ENCODE assay signal across 14 cellular contexts in the genomic region with DNA sequence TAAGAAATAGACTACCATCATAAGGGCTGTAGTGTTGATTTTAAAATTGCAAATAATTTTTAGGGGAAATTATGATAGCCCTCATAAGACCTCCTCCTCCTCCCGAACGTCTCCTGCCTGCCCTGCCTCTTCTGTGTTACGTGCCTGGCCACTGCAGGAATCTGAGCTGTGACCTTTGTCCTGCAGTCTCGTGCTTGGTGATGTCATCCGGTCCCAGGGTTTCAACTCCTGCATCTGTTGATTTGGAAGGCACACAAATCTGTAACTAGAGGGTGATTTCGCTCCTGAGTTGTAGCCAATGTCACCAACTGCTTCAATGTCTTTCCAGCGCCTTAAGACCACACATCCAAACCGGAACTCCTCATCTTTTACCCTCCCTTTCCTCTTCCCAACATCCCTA.
DNase-seq lines count a peak whose midpoint lies in the region; ATAC-seq and TF ChIP-seq lines count a peak whose summit lies in the region.
"Had no signal": no experiment of that assay in that cellular context is flagged by ENCODE, and none has a peak within 500 bp of the region (broad histone marks: within the 10 kb centered on the region; RNA-seq: fewer than 3 reads in every experiment).

No MANE protein-coding gene starts in this region.

- H3K23ac ChIP-seq in neuronal stem cell (ENCODE audit: low read depth, low read length, poor library complexity): no peak overlapping the region

- H3K4me2 ChIP-seq in neuronal stem cell (ENCODE audit: insufficient read depth, low read length, poor library complexity, severe bottlenecking) (no peak overlapping the region), Karpas-422 (ENCODE audit: low read depth, low read length, poor library complexity, severe bottlenecking) (no peak overlapping the region)
- H3K4me2 ChIP-seq: PC-9 had no signal

- intact Hi-C loops in left cardiac atrium (cut with DNase I): no loop called here

- H2BK5ac ChIP-seq in neuronal stem cell (ENCODE audit: low read length): no peak overlapping the region

- H3K27me3 ChIP-seq in neuronal stem cell (ENCODE audit: control insufficient read depth in 3 of 3, insufficient read depth in 3 of 3, low read depth in 1 of 3, low read length in 3 of 3) (no peaks in the 10 kb centered on the region), Karpas-422 (ENCODE audit: low read length) (no peaks in the 10 kb centered on the region)
- H3K27me3 ChIP-seq: ascending aorta had no signal

- H3K36me3 Mint-ChIP-seq in activated T-cell treated with anti-CD3 and anti-CD28 coated beads, Interleukin-2, amount 50 U/mL, for 72 hours (ENCODE audit: insufficient read depth in 2 of 2): peaks cover 2 to 4% of the 10 kb centered on the region in 2 donors

- H3K79me1 ChIP-seq in neuronal stem cell (ENCODE audit: low read depth, low read length): no peaks in the 10 kb centered on the region

- H3K9ac ChIP-seq in neuronal stem cell (ENCODE audit: low read depth, low read length, poor library complexity) (no peak overlapping the region), Karpas-422 (ENCODE audit: low read length) (no peak overlapping the region)

- no peak overlapping the region for H3K27ac Mint-ChIP-seq in activated T-cell treated with anti-CD3 and anti-CD28 coated beads, Interleukin-2, amount 50 U/mL, for 72 hours

- H3K4me3 Mint-ChIP-seq in activated T-cell treated with anti-CD3 and anti-CD28 coated beads, Interleukin-2, amount 50 U/mL, for 72 hours: no peak overlapping the region

- no peaks in the 10 kb centered on the region for H3K27me3 Mint-ChIP-seq in activated T-cell treated with anti-CD3 and anti-CD28 coated beads, Interleukin-2, amount 50 U/mL, for 72 hours (ENCODE audit: low read depth)

- H3K27ac ChIP-seq in neuronal stem cell (replicated peaks; ENCODE audit: low read length) (no peak overlapping the region), Karpas-422 (ENCODE audit: low read length) (no peak overlapping the region)
- H3K27ac ChIP-seq: ascending aorta, PC-9, skin epidermis had no signal

- H3K18ac ChIP-seq in neuronal stem cell (ENCODE audit: low read length): no peak overlapping the region

- H3K36me3 ChIP-seq in neuronal stem cell (replicated peaks in 1 of 2; ENCODE audit: control insufficient read depth in 2 of 2, insufficient read depth in 2 of 2, low read length in 2 of 2) (no peaks in the 10 kb centered on the region), Karpas-422 (ENCODE audit: insufficient read depth, low read length) (no peaks in the 10 kb centered on the region)
- H3K36me3 ChIP-seq: ascending aorta had no signal

- peaks cover 0 to 6% of the 10 kb centered on the region in 2 donors for H3K4me1 ChIP-seq in neuronal stem cell (ENCODE audit: control insufficient read depth in 2 of 2, insufficient read depth in 1 of 2, low read depth in 1 of 2, low read length in 2 of 2)
- no peaks in the 10 kb centered on the region for H3K4me1 ChIP-seq in Karpas-422 (ENCODE audit: low read length)

- H2BK120ac ChIP-seq in neuronal stem cell (ENCODE audit: low read depth, low read length): no peak overlapping the region

- no peak overlapping the region for H3K4ac ChIP-seq in neuronal stem cell (ENCODE audit: low read length)

- peak; percentile 62 to 79 for ATAC-seq in left cardiac atrium
- no peak for ATAC-seq in activated T-cell treated with anti-CD3 and anti-CD28 coated beads, Interleukin-2, amount 50 U/mL, for 72 hours (replicated peaks in 1 of 2)

- no peaks in the 10 kb centered on the region for H4K20me1 ChIP-seq in Karpas-422 (ENCODE audit: insufficient read depth, low read depth, low read length)

- TF ChIP-seq CTCF in AG10803 (conservative IDR thresholded peaks at IDR 0.05; ENCODE audit: low read length): no peak

- no peaks in the 10 kb centered on the region for H3K4me1 Mint-ChIP-seq in activated T-cell treated with anti-CD3 and anti-CD28 coated beads, Interleukin-2, amount 50 U/mL, for 72 hours (ENCODE audit: low read depth)

- no peak overlapping the region for H4K91ac ChIP-seq in neuronal stem cell (ENCODE audit: low read depth, low read length, poor library complexity)

- H4K8ac ChIP-seq in neuronal stem cell (ENCODE audit: low read depth, low read length): no peak overlapping the region

- H2AFZ ChIP-seq in neuronal stem cell (ENCODE audit: low read length): peak overlapping the region; percentile 66
- no peak overlapping the region for H2AFZ ChIP-seq in Karpas-422 (ENCODE audit: low read length)
- H2AFZ ChIP-seq: PC-9 had no signal

- H2BK15ac ChIP-seq in neuronal stem cell (ENCODE audit: low read length): no peak overlapping the region

- H2BK12ac ChIP-seq in neuronal stem cell (ENCODE audit: low read length): no peak overlapping the region

- peak; percentile 39 for DNase-seq in AG10803 (ENCODE audit: low read depth)
- peak; percentile 49 for DNase-seq in SW480 (ENCODE audit: low spot score)
- DNase-seq in left cardiac atrium: peak; percentile 69
- peak; percentile 4 for DNase-seq in neuronal stem cell (ENCODE audit: low spot score)
- no peak for DNase-seq in activated T-cell treated with anti-CD3 and anti-CD28 coated beads, Interleukin-2, amount 50 U/mL, for 1 hour
- no peak for DNase-seq in Karpas-422
- DNase-seq in activated T-cell treated with anti-CD3 and anti-CD28 coated beads, Interleukin-2, amount 50 U/mL, for 72 hours: no peak
- DNase-seq in SIG-M5 treated with dmso at 0.1 percent for 504 hours (lab: John Stamatoyannopoulos, UW; ENCODE audit: unreplicated experiment): no peak
- DNase-seq: activated CD8-positive, alpha-beta memory T cell treated with anti-CD3 and anti-CD28 coated beads, Interleukin-2, amount 50 U/mL, for 48 hours; NCI-H2171; PC-9 had no signal

- H2AK5ac ChIP-seq in neuronal stem cell (ENCODE audit: low read depth, low read length): no peak overlapping the region

- no CpG with 5 or more reads among the region's 8 CpGs for WGBS in neuronal stem cell (ENCODE audit: extremely low coverage in 2 of 2, insufficient read length in 2 of 2, insufficient replicate concordance in 1 of 2), 2 donors

- H3K9me3 ChIP-seq in neuronal stem cell (replicated peaks in 1 of 2; ENCODE audit: control insufficient read depth in 2 of 2, insufficient read depth in 1 of 2, low read depth in 1 of 2, low read length in 2 of 2): peaks cover 0 to 1% of the 10 kb centered on the region in 2 donors
- no peaks in the 10 kb centered on the region for H3K9me3 ChIP-seq in Karpas-422 (ENCODE audit: low read length)
- H3K9me3 ChIP-seq: ascending aorta had no signal

- no peak overlapping the region for H3K14ac ChIP-seq in neuronal stem cell (ENCODE audit: low read length)

- H3K79me2 ChIP-seq in Karpas-422 (ENCODE audit: low read length): no peaks in the 10 kb centered on the region

- H3K9me2 ChIP-seq in Karpas-422 (replicated peaks; ENCODE audit: insufficient read depth, low read length): no peaks in the 10 kb centered on the region

- no peak overlapping the region for H3K4me3 ChIP-seq in AG10803 (ENCODE audit: low read length)
- H3K4me3 ChIP-seq in neuronal stem cell (ENCODE audit: low read length in 2 of 2): no peak overlapping the region
- no peak overlapping the region for H3K4me3 ChIP-seq in Karpas-422 (ENCODE audit: low read length)
- H3K4me3 ChIP-seq: ascending aorta, lung, PC-9, skin epidermis had no signal

- no peaks in the 10 kb centered on the region for H3K9me3 Mint-ChIP-seq in activated T-cell treated with anti-CD3 and anti-CD28 coated beads, Interleukin-2, amount 50 U/mL, for 72 hours

Comparison
In these comparisons a context has a peak if more than half of its experiments do, and no peak if none do; other contexts are left out.
1. DNase-seq: peak in AG10803 (single experiment), SW480 (single experiment), left cardiac atrium (single experiment) and neuronal stem cell (single experiment); none in activated T-cell treated with anti-CD3 and anti-CD28 coated beads, Interleukin-2, amount 50 U/mL, for 1 hour (single experiment), Karpas-422 (single experiment), activated T-cell treated with anti-CD3 and anti-CD28 coated beads, Interleukin-2, amount 50 U/mL, for 72 hours (0 of 2) and SIG-M5 treated with dmso at 0.1 percent for 504 hours (single experiment).
2. ATAC-seq: peak in left cardiac atrium (2 of 2); none in activated T-cell treated with anti-CD3 and anti-CD28 coated beads, Interleukin-2, amount 50 U/mL, for 72 hours (0 of 2).